14 cellular contexts compared by ENCODE assay signal in genomic region chr18:8762968-8763367, GRCh38.
"Had no signal": no experiment of that assay in that cellular context is flagged by ENCODE, and none has a peak within 500 bp of the region (broad histone marks: within the 10 kb centered on the region; RNA-seq: fewer than 3 reads in every experiment).

No MANE protein-coding gene starts in this region.

- H3K4me3 Mint-ChIP-seq: activated CD4-positive, alpha-beta memory T cell treated with anti-CD3 and anti-CD28 coated beads for 36 hours; activated T-cell treated with anti-CD3 and anti-CD28 coated beads, Interleukin-2, amount 50 U/mL, for 24 hours; memory B cell; nephron had no signal

- H3K27ac Mint-ChIP-seq: activated CD4-positive, alpha-beta memory T cell treated with anti-CD3 and anti-CD28 coated beads for 36 hours; activated T-cell treated with anti-CD3 and anti-CD28 coated beads, Interleukin-2, amount 50 U/mL, for 24 hours; memory B cell; nephron had no signal

- DNase-seq: activated CD4-positive, alpha-beta memory T cell treated with anti-CD3 and anti-CD28 coated beads for 36 hours; activated effector memory CD4-positive, alpha-beta T cell treated with Interleukin-2 at 50 U/mL for 16 hours; activated naive CD4-positive, alpha-beta T cell treated with anti-CD3 and anti-CD28 coated beads, Interleukin-2, amount 50 U/mL, for 16 hours; activated T-cell treated with anti-CD3 and anti-CD28 coated beads, Interleukin-2, amount 50 U/mL, for 24 hours; kidney; left ventricle myocardium inferior; nucleus accumbens; stimulated activated CD4-positive, alpha-beta T cell treated with anti-CD3 and anti-CD28 coated beads, Interleukin-2, amount 100 ng/mL, for 24 hours; stomach; T-helper 1 cell; T1000; uterus had no signal
